Comparison of ENCODE assay signal across 8 cellular contexts in the genomic region with DNA sequence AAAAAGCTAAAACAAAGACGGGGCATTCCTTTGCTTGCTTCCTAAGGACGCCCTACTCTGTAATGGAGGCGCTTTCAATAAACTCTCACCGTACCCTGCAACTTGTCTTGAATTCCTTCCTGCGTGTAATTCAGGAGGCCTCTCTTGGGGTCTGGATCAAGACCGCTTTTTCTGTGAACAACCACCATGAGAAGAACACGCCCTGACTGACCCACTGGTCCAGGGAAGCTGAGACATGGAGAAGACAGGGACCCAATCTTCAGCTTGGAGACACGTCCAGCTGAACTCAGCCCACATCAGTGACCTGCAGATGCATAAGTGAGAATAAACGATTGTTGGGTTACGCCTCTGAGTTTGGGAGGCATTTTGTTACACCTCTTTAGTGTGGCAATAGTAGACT. TPM values are rescaled to one million over a fixed set of nuclear protein-coding genes. Genes with fewer than 3 reads are reported as not detected.
A peak's percentile ranks its signal among the peaks of the same experiment; 100 is the strongest.
DNase-seq lines count a peak whose midpoint lies in the region; ATAC-seq and TF ChIP-seq lines count a peak whose summit lies in the region.

No MANE protein-coding gene starts in this region.

- H3K4me3 ChIP-seq in IMR-90 (ENCODE audit: insufficient read depth, low read depth, low read length) (no peak overlapping the region), coronary artery (peak overlapping the region; percentile 74), neuronal stem cell (ENCODE audit: low read length in 2 of 2) (peak overlapping the region in 1 of 2 donors; percentile 52), adrenal gland (no peak overlapping the region)

- H4K5ac ChIP-seq in IMR-90 (ENCODE audit: low read depth, low read length) = peak overlapping the region; percentile 98

- peaks cover 8 to 22% of the 10 kb centered on the region in 2 experiments; a peak in 3 of 4 replicates for H3K79me1 ChIP-seq in IMR-90 (ENCODE audit: low read depth in 1 of 2, low read length in 2 of 2)
- no peaks in the 10 kb centered on the region for H3K79me1 ChIP-seq in neuronal stem cell (ENCODE audit: low read depth, low read length)

- no peaks in the 10 kb centered on the region for H3K27me3 ChIP-seq in IMR-90 (ENCODE audit: control insufficient read depth, insufficient read depth, low read length)
- H3K27me3 ChIP-seq in neuronal stem cell (ENCODE audit: control insufficient read depth in 3 of 3, insufficient read depth in 3 of 3, low read depth in 1 of 3, low read length in 3 of 3) = no peaks in the 10 kb centered on the region
- no peaks in the 10 kb centered on the region for H3K27me3 ChIP-seq in adrenal gland

- H3K4me1 ChIP-seq in IMR-90 (ENCODE audit: control insufficient read depth, insufficient read depth, low read length) (peaks cover 3% of the 10 kb centered on the region), neuronal stem cell (ENCODE audit: control insufficient read depth in 2 of 2, insufficient read depth in 1 of 2, low read depth in 1 of 2, low read length in 2 of 2) (peaks cover 2 to 4% of the 10 kb centered on the region in 2 donors), adrenal gland (replicated peaks in 1 of 2) (peaks cover 0 to 6% of the 10 kb centered on the region in 2 donors)

- no peak overlapping the region for H2BK12ac ChIP-seq in neuronal stem cell (ENCODE audit: low read length)

- H3K36me3 ChIP-seq in IMR-90 (ENCODE audit: control insufficient read depth, insufficient read depth, low read length) = no peaks in the 10 kb centered on the region
- peaks cover 0 to 3% of the 10 kb centered on the region in 2 donors for H3K36me3 ChIP-seq in neuronal stem cell (replicated peaks in 1 of 2; ENCODE audit: control insufficient read depth in 2 of 2, insufficient read depth in 2 of 2, low read length in 2 of 2)
- H3K36me3 ChIP-seq in adrenal gland (replicated peaks in 1 of 2) = no peaks in the 10 kb centered on the region

- TF ChIP-seq CTCF in C4-2B (conservative IDR thresholded peaks at IDR 0.05) = no peak
- no peak for TF ChIP-seq CTCF in IMR-90 (conservative IDR thresholded peaks at IDR 0.05; ENCODE audit: low read depth, low read length)
- TF ChIP-seq CTCF in coronary artery (IDR thresholded peaks at IDR 0.05) = no peak
- no peak for TF ChIP-seq CTCF in adrenal gland (IDR thresholded peaks at IDR 0.05)

- H2BK5ac ChIP-seq in IMR-90 (ENCODE audit: low read depth, low read length, poor library complexity, severe bottlenecking) (peak overlapping the region; percentile 81), neuronal stem cell (ENCODE audit: low read length) (no peak overlapping the region)

- H3K9me1 ChIP-seq in IMR-90 (ENCODE audit: insufficient read depth, low read length) = peaks cover 10% of the 10 kb centered on the region; the same call in 1 of the 2 replicates

- DNase-seq in IMR-90 = no peak
- no peak for DNase-seq in coronary artery (ENCODE audit: low spot score)
- no peak for DNase-seq in neuronal stem cell (ENCODE audit: low spot score)
- DNase-seq in adrenal gland = no peak
- DNase-seq in NOMO-1 treated with DMSO at 0.1 percent for 48 hours (lab: John Stamatoyannopoulos, UW; ENCODE audit: unreplicated experiment) = no peak

- H4K20me1 ChIP-seq in IMR-90 (ENCODE audit: insufficient read depth, low read length) = no peaks in the 10 kb centered on the region

- H2BK120ac ChIP-seq in IMR-90 (ENCODE audit: low read depth, low read length) (peak overlapping the region; percentile 84; the same call in 1 of the 2 replicates), neuronal stem cell (ENCODE audit: low read depth, low read length) (no peak overlapping the region)

- peak overlapping the region; percentile 2; the same call in 1 of the 2 replicates for H3K14ac ChIP-seq in IMR-90 (replicated peaks; ENCODE audit: low read depth, low read length)
- no peak overlapping the region for H3K14ac ChIP-seq in neuronal stem cell (ENCODE audit: low read length)

- H3K23ac ChIP-seq in IMR-90 (ENCODE audit: low read depth, low read length) = 0 out of 2 replicates have a peak overlapping the region, but pooled peaks have one; percentile 83
- H3K23ac ChIP-seq in neuronal stem cell (ENCODE audit: low read depth, low read length, poor library complexity) = no peak overlapping the region

- H2AK9ac ChIP-seq in IMR-90 (replicated peaks; ENCODE audit: low read depth, low read length, poor library complexity) = peak overlapping the region; percentile 85

- peak overlapping the region; percentile 96 to 98 for H4K8ac ChIP-seq in IMR-90 (ENCODE audit: low read depth in 2 of 2, low read length in 2 of 2)
- H4K8ac ChIP-seq in neuronal stem cell (ENCODE audit: low read depth, low read length) = no peak overlapping the region

- BruUV-seq in IMR-90 (replicated peaks; lab: Mats Ljungman, UMichigan) = no TSS peak

- peak overlapping the region; percentile 94 for H2AK5ac ChIP-seq in IMR-90 (ENCODE audit: low read depth, low read length)
- H2AK5ac ChIP-seq in neuronal stem cell (ENCODE audit: low read depth, low read length) = no peak overlapping the region

- no peak overlapping the region for H3K9ac ChIP-seq in IMR-90 (ENCODE audit: low read depth, low read length)
- H3K9ac ChIP-seq in neuronal stem cell (ENCODE audit: low read depth, low read length, poor library complexity) = no peak overlapping the region

- H2BK20ac ChIP-seq in IMR-90 (ENCODE audit: low read depth, low read length) = peak overlapping the region; percentile 4; the same call in 1 of the 2 replicates

- H3K18ac ChIP-seq in IMR-90 (ENCODE audit: low read depth, low read length) (0 out of 2 replicates have a peak overlapping the region, but pooled peaks have one; percentile 3), neuronal stem cell (ENCODE audit: low read length) (no peak overlapping the region)

- in situ Hi-C loops in IMR-90 (cut with MboI; ENCODE audit: low sequenced_read_pairs) = loop anchor here (25.0 kb wide), 2 partner anchors 483 to 858 kb away; no protein-coding TSS in a partner anchor

- H4K91ac ChIP-seq in IMR-90 (ENCODE audit: insufficient read depth, low read depth, low read length) (peak overlapping the region; percentile 56; the same call in 1 of the 2 replicates), neuronal stem cell (ENCODE audit: low read depth, low read length, poor library complexity) (peak overlapping the region; percentile 3)

- H3K4me2 ChIP-seq in IMR-90 (ENCODE audit: low read depth, low read length) (no peak overlapping the region), neuronal stem cell (ENCODE audit: insufficient read depth, low read length, poor library complexity, severe bottlenecking) (peak overlapping the region; percentile 56)

- intact Hi-C loops in IMR-90 (cut with micrococcal nuclease) = no loop called here
- intact Hi-C loops in adrenal gland (cut with DNase I) = no loop called here

- H3K27ac ChIP-seq in C4-2B (peak overlapping the region; percentile 56), IMR-90 (ENCODE audit: insufficient read depth, low read length) (no peak overlapping the region), coronary artery (no peak overlapping the region), neuronal stem cell (replicated peaks; ENCODE audit: low read length) (no peak overlapping the region), adrenal gland (no peak overlapping the region)

- no peak for ATAC-seq in IMR-90 (ENCODE audit: low read depth)
- ATAC-seq in GM19035 (IDR thresholded peaks at IDR 0.05; ENCODE audit: unreplicated experiment) = no peak
- no peak for ATAC-seq in GM21529 (IDR thresholded peaks at IDR 0.05; ENCODE audit: unreplicated experiment)

- CTCF ChIA-PET in IMR-90 (lab: Yijun Ruan, JAX) = interaction anchor here (0.9 kb wide), 1 partner anchor 159 kb away, joined by 3 read pairs; no protein-coding TSS in a partner anchor

- H3K4ac ChIP-seq in IMR-90 (ENCODE audit: low read depth, low read length) = peak overlapping the region; percentile 94; the same call in 1 of the 2 replicates
- peak overlapping the region; percentile 13 for H3K4ac ChIP-seq in neuronal stem cell (ENCODE audit: low read length)

- WGBS in IMR-90 (ENCODE audit: extremely low coverage in 2 of 2, insufficient read length in 1 of 2), 2 experiments = 100% methylated on average over 3 of the region's 10 CpGs; no CpG with 5 or more reads in 1 of the 2 experiments
- WGBS in neuronal stem cell (ENCODE audit: extremely low coverage in 2 of 2, insufficient read length in 2 of 2, insufficient replicate concordance in 1 of 2), 2 donors = no CpG with 5 or more reads among the region's 10 CpGs
- WGBS in adrenal gland, 4 donors = 95 to 96% (median 96%) methylated on average over 10 of the region's 10 CpGs

- H2BK15ac ChIP-seq in IMR-90 (ENCODE audit: low read depth, low read length) (peak overlapping the region; percentile 20; the same call in 1 of the 3 replicates), neuronal stem cell (ENCODE audit: low read length) (no peak overlapping the region)

- H3K56ac ChIP-seq in IMR-90 (ENCODE audit: extremely low read depth, insufficient read depth, low read length) = 0 out of 2 replicates have a peak overlapping the region, but pooled peaks have one; percentile 59

- no peaks in the 10 kb centered on the region for H3K9me3 ChIP-seq in IMR-90 (ENCODE audit: control insufficient read depth, insufficient read depth, low read length)
- H3K9me3 ChIP-seq in neuronal stem cell (replicated peaks in 1 of 2; ENCODE audit: control insufficient read depth in 2 of 2, insufficient read depth in 1 of 2, low read depth in 1 of 2, low read length in 2 of 2) = peaks cover 2 to 3% of the 10 kb centered on the region in 2 donors
- no peaks in the 10 kb centered on the region for H3K9me3 ChIP-seq in adrenal gland (replicated peaks in 1 of 3)

- TF ChIP-seq POLR2A in IMR-90 (IDR thresholded peaks at IDR 0.05; ENCODE audit: low read depth, low read length) = no peak
- no peak for TF ChIP-seq POLR2A in adrenal gland (IDR thresholded peaks at IDR 0.05)

- dilution Hi-C loops in IMR-90 (cut with HindIII; ENCODE audit: low sequenced_read_pairs, unreplicated experiment) = no loop called here

- H2AFZ ChIP-seq in IMR-90 (replicated peaks; ENCODE audit: low read length, poor library complexity) (peak overlapping the region; percentile 99), neuronal stem cell (ENCODE audit: low read length) (peak overlapping the region; percentile 95)

- POLR2A ChIA-PET in IMR-90 (lab: Charles Lee; ENCODE audit: unreplicated experiment) = no interaction called here

- TF ChIP-seq RAD21 in IMR-90 (IDR thresholded peaks at IDR 0.05; ENCODE audit: low read length) = no peak

RNA-seq across cellular contexts. Expression of a gene that starts 7.8 kb away (rescaled TPM):
- 142 and 227 TPM in 2 replicates for total RNA-seq in IMR-90 (2012; rRNA removed)
- 89.8 and 110 TPM in 2 replicates for polyA plus RNA-seq in IMR-90 (2012; rRNA removed)
- polyA plus RNA-seq in IMR-90 (2012; cell fraction: cytosol; rRNA removed) = 19.6 and 58.0 TPM in 2 replicates
- polyA plus RNA-seq in IMR-90 (2012; cell fraction: nucleus; rRNA removed; ENCODE audit: low replicate concordance) = 17.3 and 172 TPM in 2 replicates
- 62.2 TPM for polyA plus RNA-seq in neuronal stem cell (2013, experiment 1 of 2)
- 59.1 TPM for polyA plus RNA-seq in neuronal stem cell (2013, experiment 2 of 2)
- 100 to 1,000 TPM in 4 of 8 donors, 10 to 100 TPM in 4; 82.4 to 125 (median 96.3) TPM for total RNA-seq in adrenal gland
- 100 to 1,000 TPM in 1 of 3 donors, 10 to 100 TPM in 2; 57.4 to 240 (median 72.2) TPM for polyA plus RNA-seq in adrenal gland

RNA-seq across cellular contexts. Expression of a gene that starts 42.9 kb away (rescaled TPM):
- total RNA-seq in IMR-90 (2012; rRNA removed) = 29.2 and 52.2 TPM in 2 replicates
- 32.3 and 35.3 TPM in 2 replicates for polyA plus RNA-seq in IMR-90 (2012; rRNA removed)
- 28.3 and 34.8 TPM in 2 replicates for polyA plus RNA-seq in IMR-90 (2012; cell fraction: cytosol; rRNA removed)
- polyA plus RNA-seq in IMR-90 (2012; cell fraction: nucleus; rRNA removed; ENCODE audit: low replicate concordance) = 13.9 and 29.9 TPM in 2 replicates
- polyA plus RNA-seq in neuronal stem cell (2013, experiment 1 of 2) = 20.1 TPM
- 21.6 TPM for polyA plus RNA-seq in neuronal stem cell (2013, experiment 2 of 2)
- total RNA-seq in adrenal gland = 100 to 1,000 TPM in 1 of 8 donors, 10 to 100 TPM in 7; 36.3 to 247 (median 47.4) TPM
- polyA plus RNA-seq in adrenal gland = 10 to 100 TPM in 1 of 3 donors, 1 to 10 TPM in 2; 6.4 to 45.7 (median 7.2) TPM
